18 cellular contexts compared by ENCODE assay signal in genomic region chr14:65962952-65963351, GRCh38.
"Had no signal": no experiment of that assay in that cellular context is flagged by ENCODE, and none has a peak within 500 bp of the region (broad histone marks: within the 10 kb centered on the region; RNA-seq: fewer than 3 reads in every experiment).

No MANE protein-coding gene starts in this region.

- H3K4me3 ChIP-seq: psoas muscle, spleen, tibial artery, upper lobe of right lung had no signal

- H3K27ac ChIP-seq: neutrophil, psoas muscle, spleen, tibial artery, upper lobe of right lung had no signal

- FAIRE-seq: endometrium, kidney had no signal

- H3K9me3 ChIP-seq: neutrophil, psoas muscle, spleen, tibial artery, upper lobe of right lung had no signal

- H3K36me3 ChIP-seq: neutrophil, spleen, tibial artery, upper lobe of right lung had no signal

- H3K4me1 ChIP-seq: psoas muscle, tibial artery, upper lobe of right lung had no signal

- DNase-seq: effector memory CD4-positive, alpha-beta T cell; kidney; left cardiac atrium; mesendoderm; naive thymus-derived CD4-positive, alpha-beta T cell; psoas muscle; retina; spleen; stimulated activated CD4-positive, alpha-beta T cell treated with anti-CD3 and anti-CD28 coated beads, Interleukin-15, amount 100 ng/mL, for 24 hours; stimulated activated CD4-positive, alpha-beta T cell treated with anti-CD3 and anti-CD28 coated beads, Interleukin-1b, Interleukin-23, amount 100 ng/mL, for 48 hours; stimulated activated CD4-positive, alpha-beta T cell treated with anti-CD3 and anti-CD28 coated beads, Interleukin-4, amount 100 ng/mL, for 24 hours; tibial artery; upper lobe of right lung had no signal

- ATAC-seq: esophagus mucosa; left cardiac atrium; naive thymus-derived CD4-positive, alpha-beta T cell; psoas muscle; sciatic nerve; stimulated activated memory B cell treated with anti-CD40 and anti-IgM and Interleukin-4, amounts not matched to agents 10 μg/mL and 1 μg/mL and 100 μg/mL, for 72 hours; upper lobe of right lung had no signal
